In genomic region chr3:59946401-59946800, GRCh38 we compare ENCODE assay signal across 9 cellular contexts.
"Had no signal": no experiment of that assay in that cellular context is flagged by ENCODE, and none has a peak within 500 bp of the region (broad histone marks: within the 10 kb centered on the region; RNA-seq: fewer than 3 reads in every experiment).

No MANE protein-coding gene starts in this region.

- ATAC-seq: HCT116, K562 had no signal

- DNase-seq: GM23248, GOT3, H7, HFFc6, IMR-90, KG1 had no signal

- H3K27ac Mint-ChIP-seq: HFFc6 had no signal

- H3K4me3 ChIP-seq: GM23248, HAP-1, K562 had no signal

- H3K4me3 Mint-ChIP-seq: HFFc6 had no signal

- H3K27ac ChIP-seq: GM23248 had no signal

- H3K4me1 ChIP-seq: HAP-1 had no signal

- H3K9me3 ChIP-seq: HAP-1 had no signal

- H3K36me3 ChIP-seq: HAP-1 had no signal
